In genomic region chr2:162915858-162916257, GRCh38 we compare ENCODE assay signal across 21 cellular contexts.
"Had no signal": no experiment of that assay in that cellular context is flagged by ENCODE, and none has a peak within 500 bp of the region (broad histone marks: within the 10 kb centered on the region; RNA-seq: fewer than 3 reads in every experiment).

No MANE protein-coding gene starts in this region.

- H3K4me1 ChIP-seq: adrenal gland, breast epithelium, gastrocnemius medialis, heart left ventricle, left ventricle myocardium inferior, prostate gland, right atrium auricular region had no signal

- H3K27me3 ChIP-seq: adrenal gland, breast epithelium, gastrocnemius medialis, heart left ventricle, right atrium auricular region had no signal

- ATAC-seq: activated naive CD4-positive, alpha-beta T cell treated with anti-CD3 and anti-CD28 coated beads, Interleukin-2, amount 50 U/mL, for 72 hours; activated T-cell treated with anti-CD3 and anti-CD28 coated beads, Interleukin-2, amount 50 U/mL, for 72 hours; gastrocnemius medialis; heart left ventricle; mucosa of descending colon; stimulated activated naive CD8-positive, alpha-beta T cell treated with anti-CD3 and anti-CD28 coated beads, Interleukin-15, amount 100 ng/mL, for 72 hours had no signal

- H3K27ac ChIP-seq: adrenal gland, breast epithelium, gastrocnemius medialis, heart left ventricle, left ventricle myocardium inferior, prostate gland, right atrium auricular region, VCaP had no signal

- FAIRE-seq: astrocyte had no signal

- H3K4me3 ChIP-seq: adrenal gland, breast epithelium, gastrocnemius medialis, heart left ventricle, left ventricle myocardium inferior, mucosa of descending colon, prostate gland, right atrium auricular region had no signal

- DNase-seq: activated CD4-positive, alpha-beta T cell treated with anti-CD3 and anti-CD28 coated beads for 1 hour; activated CD4-positive, alpha-beta T cell treated with anti-CD3 and anti-CD28 coated beads, Interleukin-2, amount 50 U/mL, for 4 hours; activated gamma-delta T cell; activated T-cell treated with anti-CD3 and anti-CD28 coated beads, Interleukin-2, amount 50 U/mL, for 72 hours; adrenal gland; cortex of kidney; effector CD4-positive, alpha-beta T cell; gastrocnemius medialis; heart left ventricle; kidney glomerular epithelial cell; left ventricle myocardium inferior; mucosa of descending colon; naive B cell; stimulated activated CD4-positive, alpha-beta T cell treated with anti-CD3 and anti-CD28 coated beads, Interleukin-4, amount 100 ng/mL, for 1 hour; stimulated activated naive CD8-positive, alpha-beta T cell treated with anti-CD3 and anti-CD28 coated beads, Interleukin-15, amount 100 ng/mL, for 72 hours had no signal

- H3K36me3 ChIP-seq: adrenal gland, breast epithelium, gastrocnemius medialis, heart left ventricle, left ventricle myocardium inferior, prostate gland, right atrium auricular region had no signal

- H3K9me3 ChIP-seq: adrenal gland, breast epithelium, gastrocnemius medialis, heart left ventricle, left ventricle myocardium inferior, mucosa of descending colon, prostate gland, right atrium auricular region had no signal
